In the genomic region with DNA sequence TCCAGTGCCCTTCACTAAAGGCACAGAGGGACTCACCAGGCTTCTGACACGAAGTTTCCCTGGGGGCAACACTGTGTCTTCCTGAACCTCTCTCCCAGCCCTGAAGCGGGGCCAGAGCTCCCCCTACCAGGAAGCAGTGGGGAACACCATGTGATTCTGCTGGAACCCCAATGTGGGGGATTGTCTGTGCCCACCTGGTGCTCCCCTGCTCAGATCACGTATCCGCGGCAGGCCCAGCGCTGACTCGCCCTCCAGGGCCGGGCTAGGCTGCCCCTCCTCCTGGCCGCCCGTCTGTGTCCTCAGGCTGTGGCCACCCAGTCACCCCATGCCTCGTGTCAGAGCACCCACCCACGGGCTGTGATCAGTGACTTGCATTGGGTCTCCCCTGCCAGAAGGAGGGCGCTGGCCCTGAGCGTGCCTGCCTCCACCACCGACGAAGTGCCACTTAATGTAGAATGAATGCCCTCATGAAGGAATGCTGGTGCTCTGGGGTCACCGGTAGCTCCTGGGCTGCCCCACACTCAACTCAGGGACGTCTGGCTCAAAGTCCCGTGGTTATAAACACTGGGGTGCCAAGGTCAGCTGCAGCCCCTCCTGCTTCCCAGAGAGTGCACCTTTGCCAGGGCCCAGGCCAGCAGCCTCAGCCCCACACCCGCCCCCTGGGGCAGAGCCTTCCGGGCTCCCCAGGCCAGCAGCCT, we compare ENCODE assay signal across 8 cellular contexts. TPM values are rescaled to one million over a fixed set of nuclear protein-coding genes. Genes with fewer than 3 reads are reported as not detected.
DNase-seq lines count a peak whose midpoint lies in the region; ATAC-seq and TF ChIP-seq lines count a peak whose summit lies in the region.

No MANE protein-coding gene starts in this region.

- H3K36me3 ChIP-seq in body of pancreas (replicated peaks in 1 of 2; ENCODE audit: insufficient read depth in 1 of 2, low read depth in 2 of 2): no peaks in the 10 kb centered on the region

- peaks cover 36% of the 10 kb centered on the region for H3K4me1 Mint-ChIP-seq in osteocyte (ENCODE audit: unreplicated experiment)

- no peak overlapping the region for H3K27ac Mint-ChIP-seq in osteocyte (ENCODE audit: unreplicated experiment)

- H3K4me1 ChIP-seq in body of pancreas: no peaks in the 10 kb centered on the region

- WGBS in body of pancreas, 2 donors: 72 to 78% methylated on average over 3 to 15 of the region's 21 CpGs

- H3K4me3 ChIP-seq in GM12864 (ENCODE audit: low read depth, low read length) (no peak overlapping the region), body of pancreas (no peak overlapping the region)

- DNase-seq in GM12864 (ENCODE audit: low read depth) (no peak), NCI-H345 (lab: John Stamatoyannopoulos, UW) (peak; percentile 39), body of pancreas (peak in 1 of 4 donors; percentile 12), osteocyte (ENCODE audit: extremely low spot score, unreplicated experiment) (no peak), H4 (ENCODE audit: low spot score) (no peak), NOMO-1 treated with DMSO at 0.1 percent for 48 hours (lab: John Stamatoyannopoulos, UW; ENCODE audit: unreplicated experiment) (no peak), amniotic stem cell (lab: John Stamatoyannopoulos, UW) (no peak)

- H3K9me3 ChIP-seq in body of pancreas: no peaks in the 10 kb centered on the region

- ATAC-seq in body of pancreas: peak; percentile 10
- no peak for ATAC-seq in GM18511 (IDR thresholded peaks at IDR 0.05; ENCODE audit: unreplicated experiment)

- H3K27me3 Mint-ChIP-seq in osteocyte (ENCODE audit: unreplicated experiment): peaks cover 14% of the 10 kb centered on the region

- no peaks in the 10 kb centered on the region for H3K27me3 ChIP-seq in body of pancreas

- TF ChIP-seq CTCF in GM12864 (IDR thresholded peaks at IDR 0.05; ENCODE audit: low read depth, low read length, missing control alignments) (peak; percentile 37), body of pancreas (IDR thresholded peaks at IDR 0.05) (no peak), osteocyte (IDR thresholded peaks at IDR 0.05) (peak; percentile 48)

- peak overlapping the region in 2 of 4 donors; percentile 16 to 50 for H3K27ac ChIP-seq in body of pancreas

- H3K4me3 Mint-ChIP-seq in osteocyte (ENCODE audit: unreplicated experiment): no peak overlapping the region

- H3K36me3 Mint-ChIP-seq in osteocyte (ENCODE audit: unreplicated experiment): no peaks in the 10 kb centered on the region

- intact Hi-C loops in body of pancreas (cut with DNase I): no loop called here

- no peaks in the 10 kb centered on the region for H3K9me3 Mint-ChIP-seq in osteocyte (ENCODE audit: unreplicated experiment)

- TF ChIP-seq POLR2A in body of pancreas (IDR thresholded peaks at IDR 0.05): no peak

RNA-seq across cellular contexts. Expression of gene SARDH, which starts 22.1 kb away (rescaled TPM):
- total RNA-seq in body of pancreas (10 to 100 TPM; 20.2 to 61.0 TPM), osteocyte (0.21 and 0.56 TPM in 2 replicates)
- 0.06 and 0.49 TPM in 2 replicates for total RNA-seq in H4 (2014; rRNA removed; shearing (Covaris generic))

Comparison
In these comparisons a context has a peak if more than half of its experiments do, and no peak if none do; other contexts are left out.
1. CTCF ChIP-seq: peak in GM12864 (single experiment) and osteocyte (single experiment); none in body of pancreas (0 of 7).
2. RNA of gene SARDH, which starts 22.1 kb away (total RNA-seq): 20.2 to 61.0 TPM in body of pancreas; 0.21 to 0.56 TPM in osteocyte and 0.06 to 0.49 TPM in H4; every median in the first group is over 10 times any median in the second.